Comparison of ENCODE assay signal across 32 cellular contexts in genomic region chr7:4786015-4786414, GRCh38.
"Had no signal": no experiment of that assay in that cellular context is flagged by ENCODE, and none has a peak within 500 bp of the region (broad histone marks: within the 10 kb centered on the region; RNA-seq: fewer than 3 reads in every experiment).

No MANE protein-coding gene starts in this region.

- H3K4me3 ChIP-seq: SJCRH30, SK-N-MC had no signal

- H3K27me3 Mint-ChIP-seq: activated CD4-positive, alpha-beta memory T cell treated with anti-CD3 and anti-CD28 coated beads, Interleukin-2, amount 10 ng/mL, durations not matched to agents 7 days and 5 days; activated CD8-positive, alpha-beta memory T cell treated with anti-CD3 and anti-CD28 coated beads, Interleukin-2, amount 10 ng/mL, durations not matched to agents 7 days and 5 days; activated naive CD4-positive, alpha-beta T cell treated with anti-CD3 and anti-CD28 coated beads, Interleukin-2, amount 10 ng/mL, durations not matched to agents 7 days and 5 days; activated naive CD8-positive, alpha-beta T cell; activated naive CD8-positive, alpha-beta T cell treated with anti-CD3 and anti-CD28 coated beads, Interleukin-2, amount 50 U/mL, for 24 hours had no signal

- ATAC-seq: activated CD8-positive, alpha-beta memory T cell treated with anti-CD3 and anti-CD28 coated beads, Interleukin-2, amount 10 ng/mL, durations not matched to agents 7 days and 5 days; activated naive CD8-positive, alpha-beta T cell treated with anti-CD3 and anti-CD28 coated beads, Interleukin-2, amount 50 U/mL, for 24 hours had no signal

- H3K4me3 Mint-ChIP-seq: activated CD4-positive, alpha-beta memory T cell treated with anti-CD3 and anti-CD28 coated beads, Interleukin-2, amount 10 ng/mL, durations not matched to agents 7 days and 5 days; activated CD8-positive, alpha-beta memory T cell treated with anti-CD3 and anti-CD28 coated beads, Interleukin-2, amount 10 ng/mL, durations not matched to agents 7 days and 5 days; activated naive CD4-positive, alpha-beta T cell treated with anti-CD3 and anti-CD28 coated beads, Interleukin-2, amount 10 ng/mL, durations not matched to agents 7 days and 5 days; activated naive CD8-positive, alpha-beta T cell; activated naive CD8-positive, alpha-beta T cell treated with anti-CD3 and anti-CD28 coated beads, Interleukin-2, amount 50 U/mL, for 24 hours; brain had no signal

- DNase-seq: activated CD4-positive, alpha-beta memory T cell treated with anti-CD3 and anti-CD28 coated beads, Interleukin-2, amount 10 ng/mL, durations not matched to agents 7 days and 5 days; activated CD4-positive, alpha-beta T cell treated with anti-CD3 and anti-CD28 coated beads for 1 hour; activated CD4-positive, alpha-beta T cell treated with anti-CD3 and anti-CD28 coated beads for 48 hours; activated CD4-positive, CD25-positive, alpha-beta regulatory T cell; activated CD8-positive, alpha-beta memory T cell treated with anti-CD3 and anti-CD28 coated beads for 24 hours; activated CD8-positive, alpha-beta memory T cell treated with anti-CD3 and anti-CD28 coated beads, Interleukin-2, amount 10 ng/mL, durations not matched to agents 7 days and 5 days; activated CD8-positive, alpha-beta memory T cell treated with anti-CD3 and anti-CD28 coated beads, Interleukin-2, amount 50 U/mL, for 48 hours; activated effector memory CD4-positive, alpha-beta T cell treated with Interleukin-2 at 50 U/mL for 16 hours; activated naive CD4-positive, alpha-beta T cell treated with anti-CD3 and anti-CD28 coated beads, Interleukin-2, amount 10 ng/mL, durations not matched to agents 7 days and 5 days; activated naive CD8-positive, alpha-beta T cell treated with anti-CD3 and anti-CD28 coated beads, Interleukin-2, amount 50 U/mL, for 24 hours; activated T-cell treated with anti-CD3 and anti-CD28 coated beads, Interleukin-2, amount 50 U/mL, for 48 hours; anterior cingulate cortex; central memory CD4-positive, alpha-beta T cell; Karpas-422; KBM-7; NCI-H1048; NCI-H1105 treated with DMSO at 0.1 percent for 48 hours; NCI-H1436; NCI-H1694; NCI-H1930; NCI-H345; NCI-H524 treated with DMSO at 0.1 percent for 48 hours; NCI-H748 treated with DMSO at 0.1 percent for 48 hours; NK-92 treated with Interleukin-12 subunit alpha and Interleukin-12 subunit beta, amount 100 ng/mL, for 24 hours; SHP77; SJCRH30; T1000; WERI-Rb-1 had no signal

- H3K9me3 ChIP-seq: SJCRH30 had no signal

- H3K27me3 ChIP-seq: SJCRH30 had no signal

- H3K4me1 Mint-ChIP-seq: activated CD4-positive, alpha-beta memory T cell treated with anti-CD3 and anti-CD28 coated beads, Interleukin-2, amount 10 ng/mL, durations not matched to agents 7 days and 5 days; activated CD8-positive, alpha-beta memory T cell treated with anti-CD3 and anti-CD28 coated beads, Interleukin-2, amount 10 ng/mL, durations not matched to agents 7 days and 5 days; activated naive CD4-positive, alpha-beta T cell treated with anti-CD3 and anti-CD28 coated beads, Interleukin-2, amount 10 ng/mL, durations not matched to agents 7 days and 5 days; activated naive CD8-positive, alpha-beta T cell treated with anti-CD3 and anti-CD28 coated beads, Interleukin-2, amount 50 U/mL, for 24 hours; brain had no signal

- H3K4me1 ChIP-seq: SJCRH30 had no signal

- FAIRE-seq: bronchial epithelial cell had no signal

- H3K9me3 Mint-ChIP-seq: activated CD4-positive, alpha-beta memory T cell treated with anti-CD3 and anti-CD28 coated beads, Interleukin-2, amount 10 ng/mL, durations not matched to agents 7 days and 5 days; activated naive CD4-positive, alpha-beta T cell treated with anti-CD3 and anti-CD28 coated beads, Interleukin-2, amount 10 ng/mL, durations not matched to agents 7 days and 5 days; activated naive CD8-positive, alpha-beta T cell treated with anti-CD3 and anti-CD28 coated beads, Interleukin-2, amount 50 U/mL, for 24 hours; brain had no signal

- H3K27ac ChIP-seq: SJCRH30, SK-N-MC, WERI-Rb-1 had no signal

- H3K27ac Mint-ChIP-seq: activated CD4-positive, alpha-beta memory T cell treated with anti-CD3 and anti-CD28 coated beads, Interleukin-2, amount 10 ng/mL, durations not matched to agents 7 days and 5 days; activated CD8-positive, alpha-beta memory T cell treated with anti-CD3 and anti-CD28 coated beads, Interleukin-2, amount 10 ng/mL, durations not matched to agents 7 days and 5 days; activated naive CD4-positive, alpha-beta T cell treated with anti-CD3 and anti-CD28 coated beads, Interleukin-2, amount 10 ng/mL, durations not matched to agents 7 days and 5 days; activated naive CD8-positive, alpha-beta T cell; activated naive CD8-positive, alpha-beta T cell treated with anti-CD3 and anti-CD28 coated beads, Interleukin-2, amount 50 U/mL, for 24 hours; brain had no signal

- H3K36me3 Mint-ChIP-seq: activated naive CD8-positive, alpha-beta T cell had no signal
